ENCODE assay signal across 20 cellular contexts in the genomic region with DNA sequence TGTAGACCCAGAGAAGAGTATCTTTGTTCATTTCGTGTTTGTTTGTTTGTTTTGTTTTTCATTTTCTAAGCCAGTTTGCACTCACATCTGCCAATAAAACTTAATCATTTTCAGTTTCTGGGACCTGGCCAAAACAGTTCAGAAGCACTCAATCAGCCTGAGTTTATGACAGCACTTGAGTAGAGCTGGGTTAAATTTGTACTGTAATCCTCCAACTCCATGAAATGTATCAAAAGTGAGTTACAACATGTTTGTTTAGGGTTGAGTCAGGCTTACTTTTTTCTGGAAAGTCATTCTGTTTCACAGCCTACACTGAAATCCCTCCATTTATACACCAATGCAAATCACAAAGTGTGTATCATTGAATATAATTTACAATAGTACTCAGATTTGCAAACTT.
"Had no signal": no experiment of that assay in that cellular context is flagged by ENCODE, and none has a peak within 500 bp of the region (broad histone marks: within the 10 kb centered on the region; RNA-seq: fewer than 3 reads in every experiment).

No MANE protein-coding gene starts in this region.

- H3K4me1 ChIP-seq: colonic mucosa, upper lobe of right lung had no signal

- H3K27me3 Mint-ChIP-seq: activated CD4-positive, alpha-beta T cell treated with anti-CD3 and anti-CD28 coated beads, Interleukin-2, amount 10 ng/mL, durations not matched to agents 7 days and 5 days; activated naive CD8-positive, alpha-beta T cell treated with anti-CD3 and anti-CD28 coated beads, Interleukin-2, amount 50 U/mL, for 24 hours; activated T-cell treated with anti-CD3 and anti-CD28 coated beads, Interleukin-2, amount 50 U/mL, for 24 hours; central memory CD8-positive, alpha-beta T cell; stimulated activated naive B cell treated with anti-CD40 and anti-IgM and Interleukin-4, amounts not matched to agents 10 μg/mL and 1 μg/mL and 100 μg/mL, for 72 hours had no signal

- H3K36me3 Mint-ChIP-seq: stimulated activated naive B cell treated with anti-CD40 and anti-IgM and Interleukin-4, amounts not matched to agents 10 μg/mL and 1 μg/mL and 100 μg/mL, for 72 hours had no signal

- H3K27ac Mint-ChIP-seq: activated CD4-positive, alpha-beta T cell treated with anti-CD3 and anti-CD28 coated beads, Interleukin-2, amount 10 ng/mL, durations not matched to agents 7 days and 5 days; activated CD8-positive, alpha-beta T cell treated with anti-CD3 and anti-CD28 coated beads, Interleukin-2, amount 10 ng/mL, durations not matched to agents 7 days and 5 days; activated naive CD4-positive, alpha-beta T cell treated with anti-CD3 and anti-CD28 coated beads for 36 hours; activated naive CD8-positive, alpha-beta T cell treated with anti-CD3 and anti-CD28 coated beads, Interleukin-2, amount 50 U/mL, for 24 hours; activated T-cell treated with anti-CD3 and anti-CD28 coated beads, Interleukin-2, amount 50 U/mL, for 24 hours; activated T-helper 2 cell treated with anti-CD3 and anti-CD28 coated beads, Interferon-gamma antibody, Interleukin-2, Interleukin-4, amounts not matched to agents 10 μg/mL and 5 μg/mL and 100 μg/mL, durations not matched to agents 14 hours and 24 hours and 36 hours; nephron; stimulated activated naive B cell treated with anti-CD40 and anti-IgM and Interleukin-4, amounts not matched to agents 10 μg/mL and 1 μg/mL and 100 μg/mL, for 72 hours had no signal

- H3K9me3 ChIP-seq: colonic mucosa, upper lobe of right lung had no signal

- H3K27me3 ChIP-seq: brain microvascular endothelial cell, colonic mucosa, upper lobe of right lung had no signal

- H3K9me3 Mint-ChIP-seq: activated CD4-positive, alpha-beta T cell treated with anti-CD3 and anti-CD28 coated beads, Interleukin-2, amount 10 ng/mL, durations not matched to agents 7 days and 5 days; activated naive CD4-positive, alpha-beta T cell treated with anti-CD3 and anti-CD28 coated beads for 36 hours; activated T-helper 2 cell treated with anti-CD3 and anti-CD28 coated beads, Interferon-gamma antibody, Interleukin-2, Interleukin-4, amounts not matched to agents 10 μg/mL and 5 μg/mL and 100 μg/mL, durations not matched to agents 14 hours and 24 hours and 36 hours; nephron; stimulated activated naive B cell treated with anti-CD40 and anti-IgM and Interleukin-4, amounts not matched to agents 10 μg/mL and 1 μg/mL and 100 μg/mL, for 72 hours had no signal

- ATAC-seq: activated CD8-positive, alpha-beta T cell treated with anti-CD3 and anti-CD28 coated beads, Interleukin-2, amount 10 ng/mL, durations not matched to agents 7 days and 5 days; activated naive CD8-positive, alpha-beta T cell treated with anti-CD3 and anti-CD28 coated beads, Interleukin-2, amount 50 U/mL, for 24 hours; left colon; stimulated activated naive B cell treated with anti-CD40 and anti-IgM and Interleukin-4, amounts not matched to agents 10 μg/mL and 1 μg/mL and 100 μg/mL, for 72 hours; upper lobe of right lung had no signal

- H3K4me3 ChIP-seq: colonic mucosa, lung, upper lobe of right lung had no signal

- H3K4me3 Mint-ChIP-seq: activated CD4-positive, alpha-beta T cell treated with anti-CD3 and anti-CD28 coated beads, Interleukin-2, amount 10 ng/mL, durations not matched to agents 7 days and 5 days; activated CD8-positive, alpha-beta T cell treated with anti-CD3 and anti-CD28 coated beads, Interleukin-2, amount 10 ng/mL, durations not matched to agents 7 days and 5 days; activated naive CD4-positive, alpha-beta T cell treated with anti-CD3 and anti-CD28 coated beads for 36 hours; activated naive CD8-positive, alpha-beta T cell treated with anti-CD3 and anti-CD28 coated beads, Interleukin-2, amount 50 U/mL, for 24 hours; activated T-cell treated with anti-CD3 and anti-CD28 coated beads, Interleukin-2, amount 50 U/mL, for 24 hours; central memory CD8-positive, alpha-beta T cell; nephron; stimulated activated naive B cell treated with anti-CD40 and anti-IgM and Interleukin-4, amounts not matched to agents 10 μg/mL and 1 μg/mL and 100 μg/mL, for 72 hours had no signal

- DNase-seq: activated CD4-positive, alpha-beta T cell treated with anti-CD3 and anti-CD28 coated beads, Interleukin-2, amount 10 ng/mL, durations not matched to agents 7 days and 5 days; activated CD8-positive, alpha-beta T cell treated with anti-CD3 and anti-CD28 coated beads, Interleukin-2, amount 10 ng/mL, durations not matched to agents 7 days and 5 days; activated naive CD4-positive, alpha-beta T cell treated with anti-CD3 and anti-CD28 coated beads for 36 hours; activated naive CD8-positive, alpha-beta T cell treated with anti-CD3 and anti-CD28 coated beads, Interleukin-2, amount 50 U/mL, for 24 hours; activated T-cell treated with anti-CD3 and anti-CD28 coated beads, Interleukin-2, amount 50 U/mL, for 24 hours; aorta; brain microvascular endothelial cell; colonic mucosa; erythroblast; hypothalamus; islet precursor cell; left colon; midbrain; posterior cingulate gyrus; stimulated activated naive B cell treated with anti-CD40 and anti-IgM and Interleukin-4, amounts not matched to agents 10 μg/mL and 1 μg/mL and 100 μg/mL, for 72 hours; upper lobe of right lung had no signal

- H3K4me1 Mint-ChIP-seq: activated CD4-positive, alpha-beta T cell treated with anti-CD3 and anti-CD28 coated beads, Interleukin-2, amount 10 ng/mL, durations not matched to agents 7 days and 5 days; activated naive CD8-positive, alpha-beta T cell treated with anti-CD3 and anti-CD28 coated beads, Interleukin-2, amount 50 U/mL, for 24 hours; central memory CD8-positive, alpha-beta T cell; nephron; stimulated activated naive B cell treated with anti-CD40 and anti-IgM and Interleukin-4, amounts not matched to agents 10 μg/mL and 1 μg/mL and 100 μg/mL, for 72 hours had no signal

- H3K27ac ChIP-seq: brain microvascular endothelial cell, colonic mucosa, upper lobe of right lung had no signal

- H3K36me3 ChIP-seq: brain microvascular endothelial cell, colonic mucosa, upper lobe of right lung had no signal
